ENCODE assay signal across 24 cellular contexts in the genomic region with DNA sequence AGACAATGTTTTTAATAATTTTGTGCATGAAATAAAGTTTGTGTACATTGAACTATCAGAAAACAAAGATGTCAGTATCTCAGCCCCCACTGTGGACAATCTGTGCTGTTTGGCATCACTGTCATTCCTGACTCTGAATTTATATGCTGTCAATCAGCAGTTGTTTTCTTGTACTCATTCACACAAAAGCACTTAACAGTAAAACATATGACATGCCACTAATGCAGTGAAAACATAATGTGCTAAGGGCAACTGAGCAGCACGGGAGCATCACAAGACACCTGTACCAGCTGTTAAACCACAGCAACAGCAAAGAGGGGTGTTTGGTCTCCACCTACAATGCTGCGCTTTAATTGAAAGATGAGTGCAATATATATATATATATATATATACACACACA.
"Had no signal": no experiment of that assay in that cellular context is flagged by ENCODE, and none has a peak within 500 bp of the region (broad histone marks: within the 10 kb centered on the region; RNA-seq: fewer than 3 reads in every experiment).

No MANE protein-coding gene starts in this region.

- ATAC-seq: activated CD8-positive, alpha-beta T cell treated with anti-CD3 and anti-CD28 coated beads for 36 hours; activated naive CD4-positive, alpha-beta T cell treated with anti-CD3 and anti-CD28 coated beads, Interleukin-2, amount 50 U/mL, for 72 hours; body of pancreas; Right ventricle myocardium inferior had no signal

- DNase-seq: activated CD4-positive, alpha-beta T cell treated with anti-CD3 and anti-CD28 coated beads, Interleukin-2, amount 10 ng/mL, durations not matched to agents 24 days and 14 days; activated CD4-positive, alpha-beta T cell treated with anti-CD3 and anti-CD28 coated beads, Interleukin-2, amount 50 U/mL, for 4 hours; activated CD8-positive, alpha-beta T cell treated with anti-CD3 and anti-CD28 coated beads for 36 hours; activated gamma-delta T cell; activated naive CD4-positive, alpha-beta T cell treated with anti-CD3 and anti-CD28 coated beads for 36 hours; activated T-cell treated with anti-CD3 and anti-CD28 coated beads, Interleukin-2, amount 50 U/mL, for 1 hour; adrenal gland; body of pancreas; MM.1S; MV-4-11; NCI-H1092; NCI-H1930; NCI-H2081 treated with DMSO at 0.1 percent for 48 hours; NCI-H345; NCI-H526 treated with DMSO at 0.1 percent for 48 hours; NK-92 treated with Interleukin-12 subunit alpha and Interleukin-12 subunit beta, amount 100 ng/mL, for 24 hours; PC-9; SIG-M5; SW 1271; T-helper 1 cell; T-helper 2 cell; T-helper 9 cell had no signal
